Comparison of ENCODE assay signal across 1 cellular context in the genomic region with DNA sequence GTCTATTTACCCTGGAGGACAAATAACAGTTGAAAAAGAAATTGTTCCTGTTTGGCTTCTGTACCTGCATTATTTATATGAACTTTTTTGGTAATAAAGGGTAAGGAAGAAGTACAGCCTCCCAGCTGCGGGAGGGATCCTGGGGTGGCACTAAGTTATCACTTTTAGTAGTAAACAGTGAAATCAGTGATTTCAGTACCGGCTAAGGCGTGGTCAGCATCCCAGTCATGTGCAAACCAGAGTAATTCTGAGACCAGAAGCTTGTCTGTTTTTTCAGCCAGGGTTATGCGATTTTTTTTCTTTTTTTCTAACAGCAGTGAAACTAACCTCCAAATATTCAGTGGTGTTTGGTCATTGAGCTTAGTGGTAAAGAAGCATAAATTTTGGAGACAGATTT.
TF ChIP-seq lines count a peak whose summit lies in the region.

No MANE protein-coding gene starts in this region.

TF ChIP-seq in SK-N-SH, 30 proteins besides CTCF, POLR2A, EP300 and RAD21 (continued from another document):
- TF ChIP-seq, protein P1, sequence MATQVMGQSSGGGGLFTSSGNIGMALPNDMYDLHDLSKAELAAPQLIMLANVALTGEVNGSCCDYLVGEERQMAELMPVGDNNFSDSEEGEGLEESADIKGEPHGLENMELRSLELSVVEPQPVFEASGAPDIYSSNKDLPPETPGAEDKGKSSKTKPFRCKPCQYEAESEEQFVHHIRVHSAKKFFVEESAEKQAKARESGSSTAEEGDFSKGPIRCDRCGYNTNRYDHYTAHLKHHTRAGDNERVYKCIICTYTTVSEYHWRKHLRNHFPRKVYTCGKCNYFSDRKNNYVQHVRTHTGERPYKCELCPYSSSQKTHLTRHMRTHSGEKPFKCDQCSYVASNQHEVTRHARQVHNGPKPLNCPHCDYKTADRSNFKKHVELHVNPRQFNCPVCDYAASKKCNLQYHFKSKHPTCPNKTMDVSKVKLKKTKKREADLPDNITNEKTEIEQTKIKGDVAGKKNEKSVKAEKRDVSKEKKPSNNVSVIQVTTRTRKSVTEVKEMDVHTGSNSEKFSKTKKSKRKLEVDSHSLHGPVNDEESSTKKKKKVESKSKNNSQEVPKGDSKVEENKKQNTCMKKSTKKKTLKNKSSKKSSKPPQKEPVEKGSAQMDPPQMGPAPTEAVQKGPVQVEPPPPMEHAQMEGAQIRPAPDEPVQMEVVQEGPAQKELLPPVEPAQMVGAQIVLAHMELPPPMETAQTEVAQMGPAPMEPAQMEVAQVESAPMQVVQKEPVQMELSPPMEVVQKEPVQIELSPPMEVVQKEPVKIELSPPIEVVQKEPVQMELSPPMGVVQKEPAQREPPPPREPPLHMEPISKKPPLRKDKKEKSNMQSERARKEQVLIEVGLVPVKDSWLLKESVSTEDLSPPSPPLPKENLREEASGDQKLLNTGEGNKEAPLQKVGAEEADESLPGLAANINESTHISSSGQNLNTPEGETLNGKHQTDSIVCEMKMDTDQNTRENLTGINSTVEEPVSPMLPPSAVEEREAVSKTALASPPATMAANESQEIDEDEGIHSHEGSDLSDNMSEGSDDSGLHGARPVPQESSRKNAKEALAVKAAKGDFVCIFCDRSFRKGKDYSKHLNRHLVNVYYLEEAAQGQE (IDR thresholded peaks at IDR 0.05; ENCODE audit: low read depth, low read length), result peak; percentile 65; the same call in 1 of the 2 replicates
